ENCODE assay signal across 8 cellular contexts in the genomic region with DNA sequence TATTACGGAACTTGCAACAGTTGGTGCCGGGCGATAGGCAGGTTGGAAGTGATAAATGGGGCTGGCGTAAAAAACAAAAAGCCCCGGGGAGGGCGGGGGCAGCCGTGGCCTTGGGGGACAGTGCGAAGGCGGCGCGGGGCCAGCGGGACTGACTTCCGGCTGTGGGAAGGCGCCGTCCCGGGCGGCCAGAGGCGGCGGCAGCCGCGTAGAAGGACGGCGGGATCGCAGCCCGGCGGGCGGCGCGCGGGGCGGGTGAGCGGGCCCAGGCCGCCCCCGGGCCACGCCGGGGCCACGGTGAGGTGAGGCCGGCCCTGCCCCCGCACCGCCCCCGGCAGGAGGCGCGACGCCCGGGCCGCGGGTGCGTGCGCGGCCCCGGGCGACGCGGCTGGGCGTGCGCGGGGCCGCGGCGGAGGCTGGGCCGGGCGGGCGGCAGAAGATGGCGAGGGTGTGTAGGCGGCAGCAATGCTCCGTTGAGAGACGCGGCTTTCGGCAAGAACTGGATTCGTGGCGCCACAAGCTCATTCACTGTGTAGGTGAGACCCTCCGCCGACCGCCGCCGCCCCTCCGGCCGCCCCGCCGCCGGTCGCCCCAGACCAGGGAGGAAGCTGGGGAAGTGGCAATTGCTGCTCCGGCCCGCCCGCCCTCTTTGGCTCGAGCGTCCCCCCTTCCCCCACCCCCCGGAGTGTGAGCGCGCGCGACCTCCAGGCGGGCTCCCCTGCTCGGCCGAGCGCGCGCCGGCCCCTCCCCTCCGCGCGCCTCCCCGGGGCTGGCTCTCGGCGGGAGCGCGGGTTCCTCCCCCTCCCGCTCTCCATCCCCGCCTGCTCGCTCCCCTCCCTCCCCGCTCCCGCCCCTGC. TPM values are rescaled to one million over a fixed set of nuclear protein-coding genes. Genes with fewer than 3 reads are reported as not detected.
A peak's percentile ranks its signal among the peaks of the same experiment; 100 is the strongest.
DNase-seq lines count a peak whose midpoint lies in the region; ATAC-seq, FAIRE-seq and TF ChIP-seq lines count a peak whose summit lies in the region.

LCOR (plus strand) TSS at position 432 of the 854 bp plus-strand sequence. CDS start 116,760 bp downstream, outside the sequence.

- peaks cover 37% of the 10 kb centered on the region for H3K4me1 ChIP-seq in mucosa of descending colon (ENCODE audit: low read depth)

- TF ChIP-seq CTCF in GM20000 (IDR thresholded peaks at IDR 0.05; ENCODE audit: extremely low read depth, missing control alignments) (no peak), epithelial cell of esophagus (IDR thresholded peaks at IDR 0.05; ENCODE audit: insufficient read depth, low read depth, low read length, missing control alignments) (no peak), mucosa of descending colon (IDR thresholded peaks at IDR 0.05) (no peak)

- DNase-seq in COR-L47 (lab: John Stamatoyannopoulos, UW) (peak; percentile 61), GM20000 (ENCODE audit: low spot score) (peak; percentile 99), HTR-8/SVneo (ENCODE audit: insufficient read length, low spot score) (peak; percentile 90), OCI-M2 (lab: John Stamatoyannopoulos, UW; ENCODE audit: unreplicated experiment) (peak; percentile 22), activated T-cell treated with anti-CD3 and anti-CD28 coated beads for 24 hours (ENCODE audit: low read depth) (peak; percentile 76), epithelial cell of esophagus (ENCODE audit: low read depth) (peak; percentile 93), mucosa of descending colon (peak; percentile 86 to 91 (median 91))
- DNase-seq in stimulated activated CD8-positive, alpha-beta memory T cell treated with anti-CD3 and anti-CD28 coated beads, Interleukin-4, amount 100 ng/mL, for 1 hour (ENCODE audit: low read depth in 2 of 2, low spot score in 1 of 2), result peak; percentile 52 to 71

- H3K36me3 ChIP-seq in mucosa of descending colon (ENCODE audit: low read depth), result no peaks in the 10 kb centered on the region

- H3K4me3 ChIP-seq in epithelial cell of esophagus (ENCODE audit: low read length) (peak within 1 kb of the TSS; percentile 68), mucosa of descending colon (peak within 1 kb of the TSS; percentile 83)

- peak; percentile 68 for FAIRE-seq in HTR-8/SVneo (lab: Jason Lieb, UNC)

- intact Hi-C loops in mucosa of descending colon (cut with DNase I, micrococcal nuclease), result loop anchor here in 1 of 2 donors (5.0 kb wide), 1 partner anchor 65 kb away; no protein-coding TSS in a partner anchor

- peak; percentile 85 for ATAC-seq in mucosa of descending colon

- H3K9me3 ChIP-seq in mucosa of descending colon, result no peaks in the 10 kb centered on the region

RNA-seq across cellular contexts. Expression of gene LCOR, which starts in this region (rescaled TPM):
- total RNA-seq in mucosa of descending colon, result 100 to 1,000 TPM in 1 of 3 donors, 10 to 100 TPM in 2; 70.4 to 106 (median 93.0) TPM

Comparison
In these comparisons a context has a peak if more than half of its experiments do, and no peak if none do; other contexts are left out.
1. Peak in every context shown above with its lines: DNase-seq, ATAC-seq and H3K4me3 ChIP-seq.
2. DNase-seq: peak in every context shown above with its lines; median percentile 99 in GM20000; 93 in epithelial cell of esophagus; 91 in mucosa of descending colon; 90 in HTR-8/SVneo; 76 in activated T-cell treated with anti-CD3 and anti-CD28 coated beads for 24 hours; 62 in stimulated activated CD8-positive, alpha-beta memory T cell treated with anti-CD3 and anti-CD28 coated beads, Interleukin-4, amount 100 ng/mL, for 1 hour; 61 in COR-L47; 22 in OCI-M2.